1 cellular context compared by ENCODE assay signal in the genomic region with DNA sequence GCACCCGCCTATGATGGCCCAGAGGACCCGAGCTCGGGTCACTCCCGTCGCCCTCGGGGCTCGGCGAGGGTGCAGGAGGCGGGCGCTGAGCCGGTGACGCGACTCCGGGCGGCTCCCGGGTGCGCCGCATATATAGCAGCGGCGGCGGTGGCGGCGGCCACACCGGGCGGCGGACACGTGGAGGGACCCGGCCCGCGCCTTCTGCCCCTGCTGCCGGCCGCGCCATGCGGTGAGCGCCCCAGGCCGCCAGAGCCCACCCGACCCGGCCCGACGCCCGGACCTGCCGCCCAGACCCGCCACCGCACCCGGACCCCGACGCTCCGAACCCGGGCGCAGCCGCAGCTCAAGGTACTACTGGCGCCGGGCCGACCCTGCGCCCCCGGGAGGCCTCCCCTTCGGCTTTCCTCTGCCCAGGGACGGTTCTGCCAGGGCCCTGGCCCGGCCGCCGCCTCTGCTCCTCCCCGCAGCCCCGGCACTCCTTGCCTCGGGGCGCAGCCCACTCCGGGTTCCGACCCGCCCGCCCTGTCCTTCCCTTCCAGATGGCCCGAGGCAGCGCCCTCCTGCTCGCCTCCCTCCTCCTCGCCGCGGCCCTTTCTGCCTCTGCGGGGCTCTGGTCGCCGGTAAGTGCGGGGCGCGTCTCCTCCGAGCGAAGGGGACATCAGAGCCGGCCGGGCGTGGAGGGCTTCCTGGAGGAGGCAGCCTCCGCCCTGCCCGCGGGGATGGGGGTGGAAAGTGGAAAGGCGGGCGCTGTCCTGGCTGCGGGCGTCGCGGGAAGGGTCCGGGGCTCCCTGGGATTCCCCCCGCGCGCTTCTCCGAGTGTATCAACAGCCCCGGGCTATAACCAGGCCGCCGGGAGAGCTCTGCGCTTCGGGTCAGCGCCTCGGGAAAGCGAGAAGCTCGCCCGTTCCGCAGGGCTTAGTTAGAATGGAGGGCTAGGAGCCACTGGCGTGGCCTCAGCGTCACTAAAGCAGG.
TF ChIP-seq lines count a peak whose summit lies in the region.

A gene with protein sequence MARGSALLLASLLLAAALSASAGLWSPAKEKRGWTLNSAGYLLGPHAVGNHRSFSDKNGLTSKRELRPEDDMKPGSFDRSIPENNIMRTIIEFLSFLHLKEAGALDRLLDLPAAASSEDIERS (plus strand): TSS at position 160 of the 972 bp plus-strand sequence. CDS start 380 bp downstream, at position 540.

TF ChIP-seq in K562, 482 proteins besides CTCF, POLR2A, EP300 and RAD21 (continued from another document and continues in another):
- TF ChIP-seq, protein P1, sequence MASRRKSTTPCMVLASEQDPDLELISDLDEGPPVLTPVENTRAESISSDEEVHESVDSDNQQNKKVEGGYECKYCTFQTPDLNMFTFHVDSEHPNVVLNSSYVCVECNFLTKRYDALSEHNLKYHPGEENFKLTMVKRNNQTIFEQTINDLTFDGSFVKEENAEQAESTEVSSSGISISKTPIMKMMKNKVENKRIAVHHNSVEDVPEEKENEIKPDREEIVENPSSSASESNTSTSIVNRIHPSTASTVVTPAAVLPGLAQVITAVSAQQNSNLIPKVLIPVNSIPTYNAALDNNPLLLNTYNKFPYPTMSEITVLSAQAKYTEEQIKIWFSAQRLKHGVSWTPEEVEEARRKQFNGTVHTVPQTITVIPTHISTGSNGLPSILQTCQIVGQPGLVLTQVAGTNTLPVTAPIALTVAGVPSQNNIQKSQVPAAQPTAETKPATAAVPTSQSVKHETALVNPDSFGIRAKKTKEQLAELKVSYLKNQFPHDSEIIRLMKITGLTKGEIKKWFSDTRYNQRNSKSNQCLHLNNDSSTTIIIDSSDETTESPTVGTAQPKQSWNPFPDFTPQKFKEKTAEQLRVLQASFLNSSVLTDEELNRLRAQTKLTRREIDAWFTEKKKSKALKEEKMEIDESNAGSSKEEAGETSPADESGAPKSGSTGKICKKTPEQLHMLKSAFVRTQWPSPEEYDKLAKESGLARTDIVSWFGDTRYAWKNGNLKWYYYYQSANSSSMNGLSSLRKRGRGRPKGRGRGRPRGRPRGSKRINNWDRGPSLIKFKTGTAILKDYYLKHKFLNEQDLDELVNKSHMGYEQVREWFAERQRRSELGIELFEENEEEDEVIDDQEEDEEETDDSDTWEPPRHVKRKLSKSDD (conservative IDR thresholded peaks at IDR 0.05; ENCODE audit: low read length), result no peak
- TF ChIP-seq, protein P2, sequence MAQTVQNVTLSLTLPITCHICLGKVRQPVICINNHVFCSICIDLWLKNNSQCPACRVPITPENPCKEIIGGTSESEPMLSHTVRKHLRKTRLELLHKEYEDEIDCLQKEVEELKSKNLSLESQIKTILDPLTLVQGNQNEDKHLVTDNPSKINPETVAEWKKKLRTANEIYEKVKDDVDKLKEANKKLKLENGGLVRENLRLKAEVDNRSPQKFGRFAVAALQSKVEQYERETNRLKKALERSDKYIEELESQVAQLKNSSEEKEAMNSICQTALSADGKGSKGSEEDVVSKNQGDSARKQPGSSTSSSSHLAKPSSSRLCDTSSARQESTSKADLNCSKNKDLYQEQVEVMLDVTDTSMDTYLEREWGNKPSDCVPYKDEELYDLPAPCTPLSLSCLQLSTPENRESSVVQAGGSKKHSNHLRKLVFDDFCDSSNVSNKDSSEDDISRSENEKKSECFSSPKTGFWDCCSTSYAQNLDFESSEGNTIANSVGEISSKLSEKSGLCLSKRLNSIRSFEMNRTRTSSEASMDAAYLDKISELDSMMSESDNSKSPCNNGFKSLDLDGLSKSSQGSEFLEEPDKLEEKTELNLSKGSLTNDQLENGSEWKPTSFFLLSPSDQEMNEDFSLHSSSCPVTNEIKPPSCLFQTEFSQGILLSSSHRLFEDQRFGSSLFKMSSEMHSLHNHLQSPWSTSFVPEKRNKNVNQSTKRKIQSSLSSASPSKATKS (CRISPR knock-in tag; IDR thresholded peaks at IDR 0.05), result no peak
- TF ChIP-seq ZFP36 (IDR thresholded peaks at IDR 0.05; ENCODE audit: low read depth, low read length, partially characterized antibody), result peak; percentile 99
- no peak for TF ChIP-seq ZNF134 (CRISPR knock-in tag; conservative IDR thresholded peaks at IDR 0.05)
- no peak for TF ChIP-seq KAT8 (IDR thresholded peaks at IDR 0.05; ENCODE audit: low read depth)
- TF ChIP-seq NR4A1 (CRISPR knock-in tag; IDR thresholded peaks at IDR 0.05), result no peak
- no peak for TF ChIP-seq NR4A1 (tag; IDR thresholded peaks at IDR 0.05)
- no peak for TF ChIP-seq PHB2 (IDR thresholded peaks at IDR 0.05; ENCODE audit: low read depth)
- TF ChIP-seq SUPT5H (IDR thresholded peaks at IDR 0.05), result no peak
- TF ChIP-seq, protein P3, sequence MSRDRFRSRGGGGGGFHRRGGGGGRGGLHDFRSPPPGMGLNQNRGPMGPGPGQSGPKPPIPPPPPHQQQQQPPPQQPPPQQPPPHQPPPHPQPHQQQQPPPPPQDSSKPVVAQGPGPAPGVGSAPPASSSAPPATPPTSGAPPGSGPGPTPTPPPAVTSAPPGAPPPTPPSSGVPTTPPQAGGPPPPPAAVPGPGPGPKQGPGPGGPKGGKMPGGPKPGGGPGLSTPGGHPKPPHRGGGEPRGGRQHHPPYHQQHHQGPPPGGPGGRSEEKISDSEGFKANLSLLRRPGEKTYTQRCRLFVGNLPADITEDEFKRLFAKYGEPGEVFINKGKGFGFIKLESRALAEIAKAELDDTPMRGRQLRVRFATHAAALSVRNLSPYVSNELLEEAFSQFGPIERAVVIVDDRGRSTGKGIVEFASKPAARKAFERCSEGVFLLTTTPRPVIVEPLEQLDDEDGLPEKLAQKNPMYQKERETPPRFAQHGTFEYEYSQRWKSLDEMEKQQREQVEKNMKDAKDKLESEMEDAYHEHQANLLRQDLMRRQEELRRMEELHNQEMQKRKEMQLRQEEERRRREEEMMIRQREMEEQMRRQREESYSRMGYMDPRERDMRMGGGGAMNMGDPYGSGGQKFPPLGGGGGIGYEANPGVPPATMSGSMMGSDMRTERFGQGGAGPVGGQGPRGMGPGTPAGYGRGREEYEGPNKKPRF (IDR thresholded peaks at IDR 0.05; ENCODE audit: low read depth, low read length), result no peak
- TF ChIP-seq, protein P4, sequence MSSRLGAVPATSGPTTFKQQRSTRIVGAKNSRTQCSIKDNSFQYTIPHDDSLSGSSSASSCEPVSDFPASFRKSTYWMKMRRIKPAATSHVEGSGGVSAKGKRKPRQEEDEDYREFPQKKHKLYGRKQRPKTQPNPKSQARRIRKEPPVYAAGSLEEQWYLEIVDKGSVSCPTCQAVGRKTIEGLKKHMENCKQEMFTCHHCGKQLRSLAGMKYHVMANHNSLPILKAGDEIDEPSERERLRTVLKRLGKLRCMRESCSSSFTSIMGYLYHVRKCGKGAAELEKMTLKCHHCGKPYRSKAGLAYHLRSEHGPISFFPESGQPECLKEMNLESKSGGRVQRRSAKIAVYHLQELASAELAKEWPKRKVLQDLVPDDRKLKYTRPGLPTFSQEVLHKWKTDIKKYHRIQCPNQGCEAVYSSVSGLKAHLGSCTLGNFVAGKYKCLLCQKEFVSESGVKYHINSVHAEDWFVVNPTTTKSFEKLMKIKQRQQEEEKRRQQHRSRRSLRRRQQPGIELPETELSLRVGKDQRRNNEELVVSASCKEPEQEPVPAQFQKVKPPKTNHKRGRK (tag; IDR thresholded peaks at IDR 0.05), result no peak
- TF ChIP-seq, protein P5, sequence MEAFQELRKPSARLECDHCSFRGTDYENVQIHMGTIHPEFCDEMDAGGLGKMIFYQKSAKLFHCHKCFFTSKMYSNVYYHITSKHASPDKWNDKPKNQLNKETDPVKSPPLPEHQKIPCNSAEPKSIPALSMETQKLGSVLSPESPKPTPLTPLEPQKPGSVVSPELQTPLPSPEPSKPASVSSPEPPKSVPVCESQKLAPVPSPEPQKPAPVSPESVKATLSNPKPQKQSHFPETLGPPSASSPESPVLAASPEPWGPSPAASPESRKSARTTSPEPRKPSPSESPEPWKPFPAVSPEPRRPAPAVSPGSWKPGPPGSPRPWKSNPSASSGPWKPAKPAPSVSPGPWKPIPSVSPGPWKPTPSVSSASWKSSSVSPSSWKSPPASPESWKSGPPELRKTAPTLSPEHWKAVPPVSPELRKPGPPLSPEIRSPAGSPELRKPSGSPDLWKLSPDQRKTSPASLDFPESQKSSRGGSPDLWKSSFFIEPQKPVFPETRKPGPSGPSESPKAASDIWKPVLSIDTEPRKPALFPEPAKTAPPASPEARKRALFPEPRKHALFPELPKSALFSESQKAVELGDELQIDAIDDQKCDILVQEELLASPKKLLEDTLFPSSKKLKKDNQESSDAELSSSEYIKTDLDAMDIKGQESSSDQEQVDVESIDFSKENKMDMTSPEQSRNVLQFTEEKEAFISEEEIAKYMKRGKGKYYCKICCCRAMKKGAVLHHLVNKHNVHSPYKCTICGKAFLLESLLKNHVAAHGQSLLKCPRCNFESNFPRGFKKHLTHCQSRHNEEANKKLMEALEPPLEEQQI (IDR thresholded peaks at IDR 0.05), result no peak
- TF ChIP-seq RFX7 (CRISPR knock-in tag; IDR thresholded peaks at IDR 0.05), result no peak
- TF ChIP-seq, protein P6, sequence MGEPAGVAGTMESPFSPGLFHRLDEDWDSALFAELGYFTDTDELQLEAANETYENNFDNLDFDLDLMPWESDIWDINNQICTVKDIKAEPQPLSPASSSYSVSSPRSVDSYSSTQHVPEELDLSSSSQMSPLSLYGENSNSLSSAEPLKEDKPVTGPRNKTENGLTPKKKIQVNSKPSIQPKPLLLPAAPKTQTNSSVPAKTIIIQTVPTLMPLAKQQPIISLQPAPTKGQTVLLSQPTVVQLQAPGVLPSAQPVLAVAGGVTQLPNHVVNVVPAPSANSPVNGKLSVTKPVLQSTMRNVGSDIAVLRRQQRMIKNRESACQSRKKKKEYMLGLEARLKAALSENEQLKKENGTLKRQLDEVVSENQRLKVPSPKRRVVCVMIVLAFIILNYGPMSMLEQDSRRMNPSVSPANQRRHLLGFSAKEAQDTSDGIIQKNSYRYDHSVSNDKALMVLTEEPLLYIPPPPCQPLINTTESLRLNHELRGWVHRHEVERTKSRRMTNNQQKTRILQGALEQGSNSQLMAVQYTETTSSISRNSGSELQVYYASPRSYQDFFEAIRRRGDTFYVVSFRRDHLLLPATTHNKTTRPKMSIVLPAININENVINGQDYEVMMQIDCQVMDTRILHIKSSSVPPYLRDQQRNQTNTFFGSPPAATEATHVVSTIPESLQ (CRISPR knock-in tag; IDR thresholded peaks at IDR 0.05), result no peak
- no peak for TF ChIP-seq BCL6 (CRISPR knock-in tag; IDR thresholded peaks at IDR 0.05)
- TF ChIP-seq ZNF354B (CRISPR knock-in tag; IDR thresholded peaks at IDR 0.05), result no peak
- no peak for TF ChIP-seq RHOXF2B (CRISPR knock-in tag; conservative IDR thresholded peaks at IDR 0.05)
- no peak for TF ChIP-seq CHCHD3 (CRISPR knock-in tag; IDR thresholded peaks at IDR 0.05)
- TF ChIP-seq ETV6 (IDR thresholded peaks at IDR 0.05; ENCODE audit: borderline replicate concordance in 1 of 2, low read depth in 2 of 2, low read length in 1 of 2), result no peak
- TF ChIP-seq ETV6 (CRISPR knock-in tag; IDR thresholded peaks at IDR 0.05; ENCODE audit: borderline replicate concordance), result no peak
- no peak for TF ChIP-seq SREBF1 (IDR thresholded peaks at IDR 0.05; ENCODE audit: borderline replicate concordance, low read depth, low read length)
- TF ChIP-seq ZNF57 (CRISPR knock-in tag; IDR thresholded peaks at IDR 0.05), result no peak
- TF ChIP-seq, protein P7, sequence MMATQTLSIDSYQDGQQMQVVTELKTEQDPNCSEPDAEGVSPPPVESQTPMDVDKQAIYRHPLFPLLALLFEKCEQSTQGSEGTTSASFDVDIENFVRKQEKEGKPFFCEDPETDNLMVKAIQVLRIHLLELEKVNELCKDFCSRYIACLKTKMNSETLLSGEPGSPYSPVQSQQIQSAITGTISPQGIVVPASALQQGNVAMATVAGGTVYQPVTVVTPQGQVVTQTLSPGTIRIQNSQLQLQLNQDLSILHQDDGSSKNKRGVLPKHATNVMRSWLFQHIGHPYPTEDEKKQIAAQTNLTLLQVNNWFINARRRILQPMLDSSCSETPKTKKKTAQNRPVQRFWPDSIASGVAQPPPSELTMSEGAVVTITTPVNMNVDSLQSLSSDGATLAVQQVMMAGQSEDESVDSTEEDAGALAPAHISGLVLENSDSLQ (IDR thresholded peaks at IDR 0.05), result no peak
- TF ChIP-seq NONO (IDR thresholded peaks at IDR 0.05; ENCODE audit: low read depth in 2 of 2, low read length in 1 of 2), result peak; percentile 65 to 94; a peak in 3 of 4 replicates
- no peak for TF ChIP-seq ZEB2 (IDR thresholded peaks at IDR 0.05)
- TF ChIP-seq MIER1 (IDR thresholded peaks at IDR 0.05; ENCODE audit: low read depth), result no peak
- TF ChIP-seq COPS2 (conservative IDR thresholded peaks at IDR 0.05), result no peak
- no peak for TF ChIP-seq HMGN3 (IDR thresholded peaks at IDR 0.05; ENCODE audit: borderline replicate concordance, extremely low read depth, insufficient read length, low read depth, low read length)
